1 cellular context compared by ENCODE assay signal in genomic region chr10:95429639-95430038, GRCh38.
TF ChIP-seq lines count a peak whose summit lies in the region.

No MANE protein-coding gene starts in this region.

TF ChIP-seq in HCT116, 20 proteins besides CTCF, POLR2A, EP300 and RAD21 (continued from another document):
- TF ChIP-seq REST (IDR thresholded peaks at IDR 0.05; ENCODE audit: low read depth) = no peak
- no peak for TF ChIP-seq YY1 (IDR thresholded peaks at IDR 0.05; ENCODE audit: extremely low read depth, insufficient replicate concordance, low read depth, low read length)
- TF ChIP-seq ATF3 (IDR thresholded peaks at IDR 0.05) = no peak
- TF ChIP-seq, protein P1, sequence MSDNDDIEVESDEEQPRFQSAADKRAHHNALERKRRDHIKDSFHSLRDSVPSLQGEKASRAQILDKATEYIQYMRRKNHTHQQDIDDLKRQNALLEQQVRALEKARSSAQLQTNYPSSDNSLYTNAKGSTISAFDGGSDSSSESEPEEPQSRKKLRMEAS (IDR thresholded peaks at IDR 0.05) = no peak
- TF ChIP-seq SP1 (IDR thresholded peaks at IDR 0.05; ENCODE audit: low read depth) = no peak
- no peak for TF ChIP-seq TCF7L2 (IDR thresholded peaks at IDR 0.05; ENCODE audit: borderline replicate concordance, extremely low read depth, insufficient read depth, insufficient read length)
- no peak for TF ChIP-seq ZFX (IDR thresholded peaks at IDR 0.05)
- no peak for TF ChIP-seq FOSL1 (IDR thresholded peaks at IDR 0.05; ENCODE audit: low read depth)
- TF ChIP-seq EZH2 (IDR thresholded peaks at IDR 0.05) = no peak
